8 cellular contexts compared by ENCODE assay signal in genomic region chr9:136245194-136246150, GRCh38.
DNase-seq lines count a peak whose midpoint lies in the region; ATAC-seq and TF ChIP-seq lines count a peak whose summit lies in the region.

TSS of gene QSOX2 (minus strand) at chr9:136245812. CDS start at chr9:136245803, 9 bp downstream.

- DNase-seq in GM12865 (ENCODE audit: low read depth) (peak; percentile 90), NCI-H2196 treated with DMSO at 0.1 percent for 48 hours (lab: John Stamatoyannopoulos, UW; ENCODE audit: unreplicated experiment) (peak; percentile 65), iris pigment epithelial cell (ENCODE audit: low read depth) (peak; percentile 70)
- peak; percentile 68 for DNase-seq in activated CD4-positive, CD25-positive, alpha-beta regulatory T cell treated with anti-CD3 and anti-CD28 coated beads, Interleukin-2, amount 50 U/mL, for 16 hours (ENCODE audit: low read depth, low spot score)
- DNase-seq in central memory CD4-positive, alpha-beta T cell = peak; percentile 80
- DNase-seq in stimulated activated CD4-positive, alpha-beta T cell treated with anti-CD3 and anti-CD28 coated beads, Interleukin-12 subunit alpha, Interleukin-12 subunit beta, amount 100 ng/mL, for 24 hours (ENCODE audit: low read depth in 2 of 2) = peak; percentile 73 to 74

- no peak for TF ChIP-seq CTCF in GM12865 (IDR thresholded peaks at IDR 0.05; ENCODE audit: insufficient read depth, low read depth, low read length, missing control alignments)

- ATAC-seq in HG02943 (IDR thresholded peaks at IDR 0.05; ENCODE audit: low read depth, unreplicated experiment) (peak; percentile 48), HG02870 (IDR thresholded peaks at IDR 0.05; ENCODE audit: unreplicated experiment) (no peak)

- peak within 1 kb of the TSS; percentile 64 for H3K4me3 ChIP-seq in GM12865 (ENCODE audit: low read depth, low read length)
